Comparison of ENCODE assay signal across 16 cellular contexts in the genomic region with DNA sequence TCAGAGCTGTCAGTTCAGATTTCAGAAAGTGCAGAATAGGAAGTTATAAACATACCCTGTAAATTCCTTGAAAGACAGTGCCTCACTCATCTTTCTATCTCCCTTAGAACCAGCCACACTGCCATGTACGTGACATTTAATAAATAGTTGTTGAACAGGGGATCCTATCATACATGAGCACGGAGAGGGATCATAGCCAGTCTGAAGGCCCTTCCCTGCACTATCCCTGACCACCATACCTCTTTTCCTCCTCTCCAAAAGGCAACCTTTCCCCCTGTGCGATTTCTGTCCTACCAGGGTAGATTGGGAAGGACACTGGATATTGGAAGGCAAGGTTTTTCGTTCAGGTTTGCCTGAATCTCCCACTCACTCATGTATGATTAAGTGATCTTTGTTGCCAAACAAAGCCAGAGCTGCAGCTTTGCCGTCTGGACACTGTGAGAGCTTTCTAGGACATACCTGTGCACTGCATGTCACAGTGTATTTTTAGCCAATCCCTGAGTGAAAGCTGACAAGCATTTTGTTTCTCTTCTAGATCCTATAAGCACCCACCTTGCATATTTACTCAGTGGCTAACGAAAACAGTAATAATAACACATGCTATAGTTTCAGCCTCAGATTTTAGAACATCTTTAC.
"Had no signal": no experiment of that assay in that cellular context is flagged by ENCODE, and none has a peak within 500 bp of the region (broad histone marks: within the 10 kb centered on the region; RNA-seq: fewer than 3 reads in every experiment).

No MANE protein-coding gene starts in this region.

- H3K4me1 ChIP-seq: breast epithelium, esophagus squamous epithelium, pancreas, tibial artery had no signal

- H3K9me3 ChIP-seq: breast epithelium, esophagus squamous epithelium, pancreas, tibial artery had no signal

- H3K4me3 ChIP-seq: breast epithelium, esophagus squamous epithelium, pancreas, tibial artery had no signal

- ATAC-seq: activated CD4-positive, CD25-positive, alpha-beta regulatory T cell treated with anti-CD3 and anti-CD28 coated beads, Interleukin-2, amount 50 U/mL, for 24 hours; pancreas; stimulated activated memory B cell treated with anti-CD40 and anti-IgM and Interleukin-4, amounts not matched to agents 10 μg/mL and 1 μg/mL and 100 μg/mL, for 72 hours had no signal

- H3K27ac ChIP-seq: breast epithelium, esophagus squamous epithelium, pancreas, tibial artery had no signal

- DNase-seq: activated CD4-positive, alpha-beta T cell treated with anti-CD3 and anti-CD28 coated beads, Interleukin-2, amount 50 U/mL, for 1 hour; activated CD8-positive, alpha-beta memory T cell treated with anti-CD3 and anti-CD28 coated beads for 24 hours; activated naive CD4-positive, alpha-beta T cell; activated T-cell treated with anti-CD3 and anti-CD28 coated beads for 4 hours; anterior cingulate cortex; esophagus squamous epithelium; left cardiac atrium; pancreas; stimulated activated CD4-positive, alpha-beta T cell treated with anti-CD3 and anti-CD28 coated beads, Interleukin-2, amount 100 ng/mL, for 48 hours; T-helper 9 cell; tibial artery had no signal

- H3K36me3 ChIP-seq: breast epithelium, esophagus squamous epithelium, pancreas, tibial artery had no signal

- H3K27me3 ChIP-seq: pancreas, tibial artery had no signal

- FAIRE-seq: colon, pancreas, urothelium cell line had no signal
